In the genomic region with DNA sequence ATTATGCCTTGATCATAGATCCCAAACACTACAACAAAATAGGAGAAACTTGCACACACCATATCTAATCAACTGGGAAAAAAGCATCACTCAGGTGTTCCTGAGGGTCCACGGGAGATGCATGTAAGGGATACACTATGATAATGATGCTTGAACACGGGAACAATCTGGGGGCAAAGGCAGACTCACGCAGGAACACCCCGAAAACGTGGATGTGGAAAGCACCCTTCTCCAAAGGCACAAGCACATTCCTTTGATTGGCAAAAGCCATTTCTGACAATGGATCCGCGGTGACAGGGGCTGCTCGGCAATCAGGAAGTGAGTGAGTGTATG, we compare ENCODE assay signal across 8 cellular contexts. TPM values are rescaled to one million over a fixed set of nuclear protein-coding genes. Genes with fewer than 3 reads are reported as not detected.
DNase-seq lines count a peak whose midpoint lies in the region; TF ChIP-seq lines count a peak whose summit lies in the region.

No MANE protein-coding gene starts in this region.

- CTCF ChIA-PET in SK-N-SH (lab: Yijun Ruan, JAX) = interaction anchor here (0.6 to 1.8 kb wide), 5 partner anchors 10 to 209 kb away, joined by 3 to 8 read pairs (median 4); no protein-coding TSS in a partner anchor

- peak overlapping the region; percentile 49 to 90; a peak in 2 of 4 replicates for H3K27ac ChIP-seq in SK-N-SH (ENCODE audit: low read depth in 2 of 2, low read length in 1 of 2)
- H3K27ac ChIP-seq in esophagus squamous epithelium = peak overlapping the region; percentile 92 to 97 (median 95)
- H3K27ac ChIP-seq in prostate gland = peak overlapping the region; percentile 92 to 97

- H3F3A ChIP-seq in SK-N-SH (replicated peaks; ENCODE audit: insufficient read depth) = peaks cover 18% of the 10 kb centered on the region

- peak overlapping the region; percentile 92 to 93 for H3K4me3 ChIP-seq in SK-N-SH (ENCODE audit: low read depth in 2 of 2, low read length in 1 of 2)
- H3K4me3 ChIP-seq in esophagus squamous epithelium = peak overlapping the region; percentile 73 to 96 (median 90)
- H3K4me3 ChIP-seq in prostate gland = peak overlapping the region; percentile 92 to 98

- no peaks in the 10 kb centered on the region for H3K27me3 ChIP-seq in SK-N-SH (ENCODE audit: insufficient read depth)
- H3K27me3 ChIP-seq in esophagus squamous epithelium = no peaks in the 10 kb centered on the region
- no peaks in the 10 kb centered on the region for H3K27me3 ChIP-seq in prostate gland (replicated peaks; ENCODE audit: insufficient read depth)

- H3K9me2 ChIP-seq in SK-N-SH = no peaks in the 10 kb centered on the region

- H3K4me1 ChIP-seq in SK-N-SH (ENCODE audit: control insufficient read depth in 1 of 2, insufficient read depth in 2 of 2, low read depth in 1 of 2, low read length in 1 of 2) (peaks cover 17 to 18% of the 10 kb centered on the region in 2 experiments; a peak in 3 of 4 replicates), esophagus squamous epithelium (peaks cover 17 to 53% (median 24%) of the 10 kb centered on the region in 3 donors), prostate gland (replicated peaks) (no peaks in the 10 kb centered on the region)

- peak overlapping the region; percentile 91 for H3K9ac ChIP-seq in SK-N-SH

- no peaks in the 10 kb centered on the region for H3K9me3 ChIP-seq in SK-N-SH
- H3K9me3 ChIP-seq in esophagus squamous epithelium = no peaks in the 10 kb centered on the region
- H3K9me3 ChIP-seq in prostate gland = no peaks in the 10 kb centered on the region

- TF ChIP-seq RAD21 in SK-N-SH (IDR thresholded peaks at IDR 0.05; ENCODE audit: low read length) = no peak

- TF ChIP-seq EP300 in SK-N-SH (IDR thresholded peaks at IDR 0.05; ENCODE audit: borderline replicate concordance in 1 of 2, low read depth in 1 of 2, low read length in 1 of 2) = no peak

- peaks cover 57% of the 10 kb centered on the region for H3K79me2 ChIP-seq in SK-N-SH (ENCODE audit: insufficient read depth)

- POLR2A ChIA-PET in SK-N-SH (lab: Yijun Ruan, JAX) = no interaction called here

- no peaks in the 10 kb centered on the region for H3K36me3 ChIP-seq in SK-N-SH (replicated peaks in 1 of 2; ENCODE audit: control insufficient read depth in 1 of 2, insufficient read depth in 2 of 2, low read length in 1 of 2)
- no peaks in the 10 kb centered on the region for H3K36me3 ChIP-seq in esophagus squamous epithelium
- no peaks in the 10 kb centered on the region for H3K36me3 ChIP-seq in prostate gland

- peak; percentile 24 to 25 for DNase-seq in activated CD8-positive, alpha-beta memory T cell treated with anti-CD3 and anti-CD28 coated beads for 4 hours (ENCODE audit: low read depth in 2 of 2)
- no peak for DNase-seq in activated CD8-positive, alpha-beta memory T cell treated with anti-CD3 and anti-CD28 coated beads, Interleukin-2, amount 50 U/mL, for 48 hours
- DNase-seq in SK-N-SH = peak; percentile 52
- no peak for DNase-seq in esophagus squamous epithelium (lab: John Stamatoyannopoulos, UW)
- DNase-seq in prostate gland (ENCODE audit: low spot score) = no peak
- no peak for DNase-seq in SIG-M5 (lab: John Stamatoyannopoulos, UW)
- no peak for DNase-seq in GM13976 (ENCODE audit: low spot score)
- no peak for DNase-seq in NCI-H146 treated with DMSO at 0.1 percent for 48 hours (lab: John Stamatoyannopoulos, UW; ENCODE audit: unreplicated experiment)

- peak overlapping the region; percentile 93 for H3K4me2 ChIP-seq in SK-N-SH

- no peak for TF ChIP-seq CTCF in SK-N-SH (IDR thresholded peaks at IDR 0.05)
- no peak for TF ChIP-seq CTCF in esophagus squamous epithelium (IDR thresholded peaks at IDR 0.05)
- TF ChIP-seq CTCF in prostate gland (IDR thresholded peaks at IDR 0.05) = no peak
- TF ChIP-seq CTCF in GM13976 (IDR thresholded peaks at IDR 0.05; ENCODE audit: borderline replicate concordance, control extremely low read depth, extremely low read depth, insufficient read depth, missing control alignments) = no peak

- H4K20me1 ChIP-seq in SK-N-SH (ENCODE audit: insufficient read depth) = peaks cover 50% of the 10 kb centered on the region

- TF ChIP-seq POLR2A in esophagus squamous epithelium (IDR thresholded peaks at IDR 0.05) = no peak
- no peak for TF ChIP-seq POLR2A in prostate gland (IDR thresholded peaks at IDR 0.05)

- in situ Hi-C loops in GM13976 (cut with MboI; ENCODE audit: low sequenced_read_pairs, unreplicated experiment) = no loop called here

- intact Hi-C loops in esophagus squamous epithelium (cut with DNase I) (no loop called here), prostate gland (cut with DNase I) (no loop called here)

- no peak overlapping the region for H2AFZ ChIP-seq in SK-N-SH (ENCODE audit: low read depth)

- 0% methylated on average over 8 of the region's 8 CpGs for WGBS in SK-N-SH (ENCODE audit: low lambda C conversion rate)
- 0 to 1% methylated on average over 8 of the region's 8 CpGs for WGBS in esophagus squamous epithelium, 2 donors
- 0% methylated on average over 8 of the region's 8 CpGs for WGBS in prostate gland

TF ChIP-seq in SK-N-SH, 30 proteins besides CTCF, POLR2A, EP300 and RAD21:
- TF ChIP-seq SIN3A (IDR thresholded peaks at IDR 0.05; ENCODE audit: borderline replicate concordance, low read depth, low read length) = 0 out of 2 replicates have a peak, but pooled peaks have one; percentile 65
- peak; percentile 80; the same call in 1 of the 2 replicates for TF ChIP-seq ELF1 (IDR thresholded peaks at IDR 0.05)
- TF ChIP-seq, protein P1, sequence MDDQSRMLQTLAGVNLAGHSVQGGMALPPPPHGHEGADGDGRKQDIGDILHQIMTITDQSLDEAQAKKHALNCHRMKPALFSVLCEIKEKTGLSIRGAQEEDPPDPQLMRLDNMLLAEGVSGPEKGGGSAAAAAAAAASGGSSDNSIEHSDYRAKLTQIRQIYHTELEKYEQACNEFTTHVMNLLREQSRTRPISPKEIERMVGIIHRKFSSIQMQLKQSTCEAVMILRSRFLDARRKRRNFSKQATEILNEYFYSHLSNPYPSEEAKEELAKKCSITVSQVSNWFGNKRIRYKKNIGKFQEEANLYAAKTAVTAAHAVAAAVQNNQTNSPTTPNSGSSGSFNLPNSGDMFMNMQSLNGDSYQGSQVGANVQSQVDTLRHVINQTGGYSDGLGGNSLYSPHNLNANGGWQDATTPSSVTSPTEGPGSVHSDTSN (IDR thresholded peaks at IDR 0.05) = peak; percentile 46; the same call in 1 of the 2 replicates
- TF ChIP-seq JUND (IDR thresholded peaks at IDR 0.05) = no peak
- TF ChIP-seq MXI1 (IDR thresholded peaks at IDR 0.05; ENCODE audit: low read depth, low read length) = peak; percentile 85

RNA-seq across cellular contexts. Expression of a gene that starts 1.3 kb away (rescaled TPM):
- 5.1 and 6.5 TPM in 2 replicates for polyA plus RNA-seq in SK-N-SH (2012; rRNA removed)
- polyA plus RNA-seq in SK-N-SH (2012; cell fraction: cytosol; rRNA removed) = 4.8 and 4.9 TPM in 2 replicates
- 13.1 and 17.3 TPM in 2 replicates for polyA plus RNA-seq in SK-N-SH (2012; cell fraction: nucleus; rRNA removed)
- total RNA-seq in esophagus squamous epithelium (10 to 100 TPM; 14.0 to 32.6 (median 20.9) TPM), prostate gland (10 to 100 TPM; 59.7 to 88.5 TPM)

RNA-seq across cellular contexts. Expression of a gene that starts 53.9 kb away (rescaled TPM):
- 379 and 477 TPM in 2 replicates for polyA plus RNA-seq in SK-N-SH (2012; rRNA removed)
- 290 and 388 TPM in 2 replicates for polyA plus RNA-seq in SK-N-SH (2012; cell fraction: cytosol; rRNA removed)
- polyA plus RNA-seq in SK-N-SH (2012; cell fraction: nucleus; rRNA removed) = 173 and 230 TPM in 2 replicates
- total RNA-seq in esophagus squamous epithelium (100 to 1,000 TPM in 2 of 4 donors, 10 to 100 TPM in 2; 61.7 to 119 (median 106) TPM), prostate gland (100 to 1,000 TPM; 105 to 135 TPM)

Comparison
In these comparisons a context has a peak if more than half of its experiments do, and no peak if none do; other contexts are left out.
1. DNase-seq: peak in activated CD8-positive, alpha-beta memory T cell treated with anti-CD3 and anti-CD28 coated beads for 4 hours (2 of 2) and SK-N-SH (single experiment); none in activated CD8-positive, alpha-beta memory T cell treated with anti-CD3 and anti-CD28 coated beads, Interleukin-2, amount 50 U/mL, for 48 hours (single experiment), esophagus squamous epithelium (single experiment), prostate gland (single experiment), SIG-M5 (single experiment), GM13976 (single experiment) and NCI-H146 treated with DMSO at 0.1 percent for 48 hours (single experiment).
2. Peak in every context shown above with its lines, with median percentiles within 50 percentile points of each other: H3K27ac ChIP-seq and H3K4me3 ChIP-seq.